In genomic region chr7:44884553-44885393, GRCh38 we compare ENCODE assay signal across 8 cellular contexts. TPM values are rescaled to one million over a fixed set of nuclear protein-coding genes. Genes with fewer than 3 reads are reported as not detected.
DNase-seq lines count a peak whose midpoint lies in the region; ATAC-seq lines count a peak whose summit lies in the region.

No MANE protein-coding gene starts in this region.

- peak overlapping the region; percentile 87 for H3K4me2 ChIP-seq in trophoblast cell (ENCODE audit: low read length)

- no peak overlapping the region for H2BK12ac ChIP-seq in trophoblast cell (ENCODE audit: low read length)

- intact Hi-C loops in Right ventricle myocardium inferior (cut with DNase I) = loop anchor here (1.0 to 5.0 kb wide), 4 partner anchors 36 to 228 kb away; partner anchors contain the start of genes H2AZ2 and TBRG4

- H4K91ac ChIP-seq in trophoblast cell (ENCODE audit: low read depth, low read length) = peak overlapping the region; percentile 81

- H2BK5ac ChIP-seq in trophoblast cell (ENCODE audit: low read depth, low read length, poor library complexity) = peak overlapping the region; percentile 18

- peak overlapping the region; percentile 79 for H4K12ac ChIP-seq in trophoblast cell (ENCODE audit: low read depth, low read length)

- H3K4me3 ChIP-seq in trophoblast cell (ENCODE audit: low read depth, low read length) = peak overlapping the region; percentile 85
- H3K4me3 ChIP-seq in urinary bladder (ENCODE audit: low read depth, low read length) = peak overlapping the region; percentile 96

- ATAC-seq in GM18520 (IDR thresholded peaks at IDR 0.05; ENCODE audit: unreplicated experiment) (peak; percentile 9), HG03108 (IDR thresholded peaks at IDR 0.05; ENCODE audit: unreplicated experiment) (peak; percentile 18), Right ventricle myocardium inferior (peak; percentile 35)

- H3K9ac ChIP-seq in trophoblast cell (ENCODE audit: low read length) = peak overlapping the region; percentile 95

- H3K27me3 ChIP-seq in trophoblast cell (ENCODE audit: insufficient read depth, low read length) = no peaks in the 10 kb centered on the region

- peak overlapping the region; percentile 9 for H2BK120ac ChIP-seq in trophoblast cell (ENCODE audit: insufficient read depth, low read length, poor library complexity)

- H3K18ac ChIP-seq in trophoblast cell (ENCODE audit: low read length) = peak overlapping the region; percentile 40

- DNase-seq in AG08395 (ENCODE audit: low spot score) = peak; percentile 67
- DNase-seq in RKO (ENCODE audit: low spot score) = peak; percentile 78
- peak; percentile 46 for DNase-seq in activated naive CD4-positive, alpha-beta T cell treated with anti-CD3 and anti-CD28 coated beads, Interleukin-2, amount 50 U/mL, for 16 hours
- DNase-seq in Right ventricle myocardium inferior (ENCODE audit: missing footprints) = peak; percentile 83
- peak; percentile 40 to 66 for DNase-seq in trophoblast cell

- H3K23ac ChIP-seq in trophoblast cell (ENCODE audit: low read length) = no peak overlapping the region

- H3K27ac ChIP-seq in trophoblast cell (ENCODE audit: low read depth, low read length) (peak overlapping the region; percentile 80), urinary bladder (ENCODE audit: low read depth) (peak overlapping the region; percentile 95)

- H4K8ac ChIP-seq in trophoblast cell (ENCODE audit: low read depth, low read length) = peak overlapping the region; percentile 83

- H3K79me1 ChIP-seq in trophoblast cell (ENCODE audit: low read length) = peaks cover 12% of the 10 kb centered on the region

- peak overlapping the region; percentile 87 for H3K4ac ChIP-seq in trophoblast cell (ENCODE audit: low read depth, low read length)

- no peaks in the 10 kb centered on the region for H3K9me3 ChIP-seq in trophoblast cell (ENCODE audit: insufficient read depth, low read depth, low read length)

- H2AFZ ChIP-seq in trophoblast cell (ENCODE audit: insufficient read depth, low read length, poor library complexity) = peak overlapping the region; percentile 75

- H3K36me3 ChIP-seq in trophoblast cell (ENCODE audit: control insufficient read depth in 1 of 2, insufficient read depth in 2 of 2, low read length in 2 of 2) (peaks cover 0 to 4% of the 10 kb centered on the region in 2 experiments), urinary bladder (ENCODE audit: insufficient read depth) (no peaks in the 10 kb centered on the region)

- no CpG with 5 or more reads among the region's 112 CpGs for whole genome bisulfite sequencing in trophoblast cell (ENCODE audit: extremely low coverage, insufficient coverage, insufficient read length)
- WGBS in urinary bladder = under 1% methylated on average over 112 of the region's 112 CpGs

- peak overlapping the region; percentile 66 for H2AK5ac ChIP-seq in trophoblast cell (ENCODE audit: low read length)

- peak overlapping the region; percentile 89 for H3K14ac ChIP-seq in trophoblast cell (ENCODE audit: low read length)

- H3K4me1 ChIP-seq in trophoblast cell (ENCODE audit: control insufficient read depth in 1 of 2, insufficient read depth in 2 of 2, low read length in 2 of 2) = peaks cover 11% of the 10 kb centered on the region in 2 experiments
- H3K4me1 ChIP-seq in urinary bladder (ENCODE audit: insufficient read depth) = no peaks in the 10 kb centered on the region

- peaks cover 14% of the 10 kb centered on the region for H3K79me2 ChIP-seq in trophoblast cell (ENCODE audit: control insufficient read depth, insufficient read depth, low read length, poor library complexity)

RNA-seq across cellular contexts. Expression of gene PURB, which starts 0.6 kb away (rescaled TPM):
- total RNA-seq in Right ventricle myocardium inferior = 13.8 TPM
- polyA plus RNA-seq in trophoblast cell (2013) = 8.5 and 8.7 TPM in 2 replicates
- 54.9 TPM for total RNA-seq in urinary bladder
- 13.3 TPM for polyA plus RNA-seq in urinary bladder

RNA-seq across cellular contexts. Expression of gene H2AZ2, which starts 36.9 kb away (rescaled TPM):
- total RNA-seq in Right ventricle myocardium inferior (229 TPM), urinary bladder (173 TPM)
- polyA plus RNA-seq in trophoblast cell (2013) = 172 and 182 TPM in 2 replicates
- polyA plus RNA-seq in urinary bladder = 127 TPM

Comparison
In these comparisons a context has a peak if more than half of its experiments do, and no peak if none do; other contexts are left out.
1. Peak in every context shown above with its lines: DNase-seq, ATAC-seq, H3K4me3 ChIP-seq and H3K27ac ChIP-seq.